In genomic region chr2:240232264-240232915, GRCh38 we compare ENCODE assay signal across 8 cellular contexts.
DNase-seq lines count a peak whose midpoint lies in the region; ATAC-seq and TF ChIP-seq lines count a peak whose summit lies in the region.

No MANE protein-coding gene starts in this region.

- H3K4me1 ChIP-seq in A673 (ENCODE audit: insufficient read depth, low read length, poor library complexity, severe bottlenecking) (no peaks in the 10 kb centered on the region), HUES6 (ENCODE audit: control insufficient read depth, insufficient read depth, low read length) (peaks cover 7% of the 10 kb centered on the region; the same call in 1 of the 2 replicates), breast epithelium (peaks cover 0 to 3% of the 10 kb centered on the region in 2 donors), upper lobe of left lung (peaks cover 13 to 29% (median 21%) of the 10 kb centered on the region in 4 donors), foreskin keratinocyte (peaks cover 9% of the 10 kb centered on the region)

- no peak for DNase-seq in A673 (ENCODE audit: low spot score)
- no peak for DNase-seq in breast epithelium (ENCODE audit: low spot score in 2 of 2)
- DNase-seq in mesenteric fat pad (ENCODE audit: low spot score): peak; percentile 89
- no peak for DNase-seq in upper lobe of left lung
- no peak for DNase-seq in foreskin keratinocyte
- no peak for DNase-seq in RPMI8226

- no peak for TF ChIP-seq EP300 in upper lobe of left lung (IDR thresholded peaks at IDR 0.05)

- H3K9ac ChIP-seq in HUES6 (ENCODE audit: low read length): no peak overlapping the region

- intact Hi-C loops in A673 (cut with micrococcal nuclease; ENCODE audit: unreplicated experiment): no loop called here
- intact Hi-C loops in breast epithelium (cut with DNase I; ENCODE audit: low total_unique reads): loop anchor here (5.0 kb wide), 1 partner anchor 205 kb away; the partner anchor contains the start of gene GPC1

- no peaks in the 10 kb centered on the region for H3K36me3 ChIP-seq in A673 (ENCODE audit: insufficient read depth, low read length, poor library complexity, severe bottlenecking)
- H3K36me3 ChIP-seq in HUES6 (ENCODE audit: control insufficient read depth, insufficient read depth, low read length): no peaks in the 10 kb centered on the region
- no peaks in the 10 kb centered on the region for H3K36me3 ChIP-seq in breast epithelium
- no peaks in the 10 kb centered on the region for H3K36me3 ChIP-seq in upper lobe of left lung

- ATAC-seq in upper lobe of left lung (ENCODE audit: low FRiP score in 2 of 2) (no peak), foreskin keratinocyte (no peak), GM18505 (IDR thresholded peaks at IDR 0.05; ENCODE audit: unreplicated experiment) (no peak)

- H3K27ac ChIP-seq in A673 (ENCODE audit: low read depth, low read length, poor library complexity, severe bottlenecking): peak overlapping the region; percentile 2
- H3K27ac ChIP-seq in HUES6 (ENCODE audit: low read depth, low read length): no peak overlapping the region
- no peak overlapping the region for H3K27ac ChIP-seq in breast epithelium
- H3K27ac ChIP-seq in upper lobe of left lung: no peak overlapping the region
- no peak overlapping the region for H3K27ac ChIP-seq in foreskin keratinocyte

- POLR2A ChIA-PET in A673 (lab: Charles Lee; ENCODE audit: low non-redundant PET): no interaction called here

- H3K27me3 ChIP-seq in A673 (replicated peaks; ENCODE audit: insufficient read depth, low read depth, low read length, poor library complexity): no peaks in the 10 kb centered on the region
- H3K27me3 ChIP-seq in HUES6 (ENCODE audit: control insufficient read depth, insufficient read depth, low read length): peaks cover 10% of the 10 kb centered on the region; the same call in 1 of the 2 replicates
- no peaks in the 10 kb centered on the region for H3K27me3 ChIP-seq in breast epithelium
- H3K27me3 ChIP-seq in upper lobe of left lung: no peaks in the 10 kb centered on the region
- H3K27me3 ChIP-seq in foreskin keratinocyte: peaks cover 4% of the 10 kb centered on the region

- H3K9me3 ChIP-seq in A673 (ENCODE audit: low read depth, low read length, poor library complexity, severe bottlenecking): peaks cover 12% of the 10 kb centered on the region
- peaks cover 3% of the 10 kb centered on the region; the same call in 1 of the 2 replicates for H3K9me3 ChIP-seq in HUES6 (ENCODE audit: control insufficient read depth, insufficient read depth, low read depth, low read length)
- peaks cover 0 to 7% of the 10 kb centered on the region in 2 donors for H3K9me3 ChIP-seq in breast epithelium
- peaks cover 0 to 6% (median 5%) of the 10 kb centered on the region in 4 donors for H3K9me3 ChIP-seq in upper lobe of left lung

- CTCF ChIA-PET in A673 (lab: Charles Lee): no interaction called here

- H3K4me3 ChIP-seq in A673 (ENCODE audit: low read depth, low read length, poor library complexity, severe bottlenecking) (peak overlapping the region; percentile 40), HUES6 (ENCODE audit: low read depth, low read length) (peak overlapping the region; percentile 85), breast epithelium (peak overlapping the region in 2 of 3 donors; percentile 49 to 69), upper lobe of left lung (no peak overlapping the region)

- TF ChIP-seq CTCF in A673 (conservative IDR thresholded peaks at IDR 0.05; ENCODE audit: low read depth, low read length) (no peak), breast epithelium (IDR thresholded peaks at IDR 0.05) (no peak), upper lobe of left lung (IDR thresholded peaks at IDR 0.05) (no peak), foreskin keratinocyte (conservative IDR thresholded peaks at IDR 0.05) (no peak)

- 77 to 91% methylated on average over 11 to 22 of the region's 22 CpGs for whole genome bisulfite sequencing in upper lobe of left lung, 2 donors

- no TSS peak for BruUV-seq in A673 (replicated peaks; lab: Mats Ljungman, UMichigan)

- TF ChIP-seq POLR2A in breast epithelium (IDR thresholded peaks at IDR 0.05): no peak
- no peak for TF ChIP-seq POLR2A in upper lobe of left lung (IDR thresholded peaks at IDR 0.05)
- no peak for TF ChIP-seq POLR2A in GM18505 (IDR thresholded peaks at IDR 0.05; ENCODE audit: borderline replicate concordance, extremely low read depth, insufficient read depth, insufficient read length)

Comparison
In these comparisons a context has a peak if more than half of its experiments do, and no peak if none do; other contexts are left out.
1. H3K4me3 ChIP-seq: peak in A673 (single experiment), HUES6 (single experiment) and breast epithelium (2 of 3); none in upper lobe of left lung (0 of 4).